ENCODE assay signal across 8 cellular contexts in the genomic region with DNA sequence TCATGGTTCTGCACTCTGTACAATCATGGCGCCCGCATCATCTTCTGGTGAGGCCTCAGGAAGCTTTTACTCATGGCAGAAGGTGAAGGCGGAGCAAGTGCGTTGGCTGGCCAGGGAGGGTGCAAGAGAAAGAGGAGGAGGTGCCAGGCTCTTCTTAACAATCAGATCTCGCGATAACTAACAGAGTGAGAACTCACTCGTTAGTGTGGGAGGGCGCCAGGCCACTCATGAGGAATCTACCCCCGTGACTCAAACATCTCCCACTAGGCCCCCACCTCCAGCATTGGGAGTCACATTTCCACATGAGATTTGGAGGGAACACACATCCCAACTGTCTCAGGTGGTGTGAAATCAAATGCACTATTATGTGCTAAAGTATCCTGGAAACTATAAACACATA.
"Had no signal": no experiment of that assay in that cellular context is flagged by ENCODE, and none has a peak within 500 bp of the region (broad histone marks: within the 10 kb centered on the region; RNA-seq: fewer than 3 reads in every experiment).

No MANE protein-coding gene starts in this region.

- DNase-seq: SIG-M5 had no signal

- H3K27ac Mint-ChIP-seq: T-cell had no signal

- H3K4me2 ChIP-seq: SK-N-SH had no signal

- H3K27ac ChIP-seq: HL-60, SJSA1 had no signal

- H3K36me3 ChIP-seq: SJSA1 had no signal

- H3K9me3 ChIP-seq: SJSA1, SK-N-SH had no signal

- H3K9me2 ChIP-seq: SK-N-SH had no signal

- H3K4me3 Mint-ChIP-seq: IgD-negative memory B cell, T-cell had no signal

- H3K4me3 ChIP-seq: SJSA1 had no signal

- H3K9me3 Mint-ChIP-seq: IgD-negative memory B cell, T-cell had no signal

- H3K36me3 Mint-ChIP-seq: IgD-negative memory B cell, T-cell had no signal

- H3K4me1 ChIP-seq: SJSA1 had no signal

- H3K9ac ChIP-seq: SK-N-SH had no signal

- FAIRE-seq: HTR-8/SVneo, RCC 7860 had no signal
